Comparison of ENCODE assay signal across 1 cellular context in the genomic region with DNA sequence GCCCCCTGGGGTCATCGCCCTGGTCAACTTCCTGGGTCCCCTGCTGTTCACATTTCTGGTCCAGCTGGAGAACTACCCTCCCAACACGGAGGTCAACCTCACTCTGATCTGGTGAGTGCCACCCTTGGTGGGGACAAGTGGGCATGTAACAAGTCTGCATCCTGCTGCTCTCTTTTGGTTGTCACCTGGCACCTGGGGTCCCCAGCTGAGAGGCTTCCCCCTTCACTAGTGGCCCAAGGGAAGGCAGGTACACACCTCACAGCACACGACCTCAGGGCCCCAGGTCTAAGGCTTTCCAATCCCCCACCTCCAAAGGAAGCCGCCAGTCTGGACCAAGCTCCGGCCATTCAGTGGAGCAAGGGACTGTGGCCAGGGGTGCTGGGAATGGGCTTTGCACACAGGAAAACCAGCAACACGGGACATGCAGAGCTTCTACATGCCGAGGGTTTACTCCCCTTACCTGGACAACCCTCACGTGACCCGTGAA.
TF ChIP-seq lines count a peak whose summit lies in the region.

No MANE protein-coding gene starts in this region.

TF ChIP-seq in WTC11, 78 proteins besides CTCF, POLR2A, EP300 and RAD21 (continued from another document):
- TF ChIP-seq, protein P1, sequence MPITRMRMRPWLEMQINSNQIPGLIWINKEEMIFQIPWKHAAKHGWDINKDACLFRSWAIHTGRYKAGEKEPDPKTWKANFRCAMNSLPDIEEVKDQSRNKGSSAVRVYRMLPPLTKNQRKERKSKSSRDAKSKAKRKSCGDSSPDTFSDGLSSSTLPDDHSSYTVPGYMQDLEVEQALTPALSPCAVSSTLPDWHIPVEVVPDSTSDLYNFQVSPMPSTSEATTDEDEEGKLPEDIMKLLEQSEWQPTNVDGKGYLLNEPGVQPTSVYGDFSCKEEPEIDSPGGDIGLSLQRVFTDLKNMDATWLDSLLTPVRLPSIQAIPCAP (CRISPR knock-in tag; IDR thresholded peaks at IDR 0.05) = no peak
- TF ChIP-seq, protein P2, sequence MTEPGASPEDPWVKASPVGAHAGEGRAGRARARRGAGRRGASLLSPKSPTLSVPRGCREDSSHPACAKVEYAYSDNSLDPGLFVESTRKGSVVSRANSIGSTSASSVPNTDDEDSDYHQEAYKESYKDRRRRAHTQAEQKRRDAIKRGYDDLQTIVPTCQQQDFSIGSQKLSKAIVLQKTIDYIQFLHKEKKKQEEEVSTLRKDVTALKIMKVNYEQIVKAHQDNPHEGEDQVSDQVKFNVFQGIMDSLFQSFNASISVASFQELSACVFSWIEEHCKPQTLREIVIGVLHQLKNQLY (CRISPR knock-in tag; IDR thresholded peaks at IDR 0.05) = no peak
- TF ChIP-seq, protein P3, sequence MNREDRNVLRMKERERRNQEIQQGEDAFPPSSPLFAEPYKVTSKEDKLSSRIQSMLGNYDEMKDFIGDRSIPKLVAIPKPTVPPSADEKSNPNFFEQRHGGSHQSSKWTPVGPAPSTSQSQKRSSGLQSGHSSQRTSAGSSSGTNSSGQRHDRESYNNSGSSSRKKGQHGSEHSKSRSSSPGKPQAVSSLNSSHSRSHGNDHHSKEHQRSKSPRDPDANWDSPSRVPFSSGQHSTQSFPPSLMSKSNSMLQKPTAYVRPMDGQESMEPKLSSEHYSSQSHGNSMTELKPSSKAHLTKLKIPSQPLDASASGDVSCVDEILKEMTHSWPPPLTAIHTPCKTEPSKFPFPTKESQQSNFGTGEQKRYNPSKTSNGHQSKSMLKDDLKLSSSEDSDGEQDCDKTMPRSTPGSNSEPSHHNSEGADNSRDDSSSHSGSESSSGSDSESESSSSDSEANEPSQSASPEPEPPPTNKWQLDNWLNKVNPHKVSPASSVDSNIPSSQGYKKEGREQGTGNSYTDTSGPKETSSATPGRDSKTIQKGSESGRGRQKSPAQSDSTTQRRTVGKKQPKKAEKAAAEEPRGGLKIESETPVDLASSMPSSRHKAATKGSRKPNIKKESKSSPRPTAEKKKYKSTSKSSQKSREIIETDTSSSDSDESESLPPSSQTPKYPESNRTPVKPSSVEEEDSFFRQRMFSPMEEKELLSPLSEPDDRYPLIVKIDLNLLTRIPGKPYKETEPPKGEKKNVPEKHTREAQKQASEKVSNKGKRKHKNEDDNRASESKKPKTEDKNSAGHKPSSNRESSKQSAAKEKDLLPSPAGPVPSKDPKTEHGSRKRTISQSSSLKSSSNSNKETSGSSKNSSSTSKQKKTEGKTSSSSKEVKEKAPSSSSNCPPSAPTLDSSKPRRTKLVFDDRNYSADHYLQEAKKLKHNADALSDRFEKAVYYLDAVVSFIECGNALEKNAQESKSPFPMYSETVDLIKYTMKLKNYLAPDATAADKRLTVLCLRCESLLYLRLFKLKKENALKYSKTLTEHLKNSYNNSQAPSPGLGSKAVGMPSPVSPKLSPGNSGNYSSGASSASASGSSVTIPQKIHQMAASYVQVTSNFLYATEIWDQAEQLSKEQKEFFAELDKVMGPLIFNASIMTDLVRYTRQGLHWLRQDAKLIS (CRISPR knock-in tag; IDR thresholded peaks at IDR 0.05; ENCODE audit: borderline replicate concordance) = no peak
- TF ChIP-seq, protein P4, sequence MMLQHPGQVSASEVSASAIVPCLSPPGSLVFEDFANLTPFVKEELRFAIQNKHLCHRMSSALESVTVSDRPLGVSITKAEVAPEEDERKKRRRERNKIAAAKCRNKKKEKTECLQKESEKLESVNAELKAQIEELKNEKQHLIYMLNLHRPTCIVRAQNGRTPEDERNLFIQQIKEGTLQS (CRISPR knock-in tag; conservative IDR thresholded peaks at IDR 0.05) = no peak
